In the genomic region with DNA sequence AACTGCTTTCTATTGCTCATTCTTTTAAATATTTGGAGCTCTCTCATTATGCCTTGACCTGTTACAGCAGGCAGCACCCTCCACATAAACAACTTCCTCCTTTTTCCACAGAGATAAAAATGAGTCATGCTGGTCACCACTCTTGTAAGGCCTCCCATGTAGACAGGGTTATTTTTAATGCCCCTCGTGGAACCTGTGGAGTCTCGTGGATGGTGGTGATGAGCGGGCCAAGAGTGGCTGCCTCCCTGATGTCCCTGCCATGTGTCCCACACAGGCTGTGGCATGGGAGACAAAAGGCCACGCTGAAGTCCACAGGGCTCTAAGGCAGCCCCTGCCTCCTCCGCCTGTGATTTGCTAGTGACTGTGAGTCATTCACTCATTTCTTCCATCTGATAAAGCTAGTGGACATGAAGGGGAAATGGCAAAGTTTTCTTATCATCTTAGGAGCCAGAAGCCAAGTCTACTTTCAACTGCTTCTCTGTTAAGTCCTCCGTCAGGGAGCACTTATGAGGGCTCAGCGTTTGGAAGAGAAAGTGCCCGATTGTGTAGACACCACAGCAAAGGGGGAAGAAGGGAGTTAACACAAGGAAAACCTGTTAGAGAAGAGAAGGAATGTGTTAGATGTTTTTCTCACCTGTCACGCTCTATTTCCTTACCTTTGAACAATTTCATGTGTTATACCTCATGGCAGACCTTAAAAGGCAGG, we compare ENCODE assay signal across 1 cellular context.
A peak's percentile ranks its signal among the peaks of the same experiment; 100 is the strongest.
TF ChIP-seq lines count a peak whose summit lies in the region.

No MANE protein-coding gene starts in this region.

TF ChIP-seq in K562, 482 proteins besides CTCF, POLR2A, EP300 and RAD21 (continued from another document and continues in another):
- TF ChIP-seq, protein P1, sequence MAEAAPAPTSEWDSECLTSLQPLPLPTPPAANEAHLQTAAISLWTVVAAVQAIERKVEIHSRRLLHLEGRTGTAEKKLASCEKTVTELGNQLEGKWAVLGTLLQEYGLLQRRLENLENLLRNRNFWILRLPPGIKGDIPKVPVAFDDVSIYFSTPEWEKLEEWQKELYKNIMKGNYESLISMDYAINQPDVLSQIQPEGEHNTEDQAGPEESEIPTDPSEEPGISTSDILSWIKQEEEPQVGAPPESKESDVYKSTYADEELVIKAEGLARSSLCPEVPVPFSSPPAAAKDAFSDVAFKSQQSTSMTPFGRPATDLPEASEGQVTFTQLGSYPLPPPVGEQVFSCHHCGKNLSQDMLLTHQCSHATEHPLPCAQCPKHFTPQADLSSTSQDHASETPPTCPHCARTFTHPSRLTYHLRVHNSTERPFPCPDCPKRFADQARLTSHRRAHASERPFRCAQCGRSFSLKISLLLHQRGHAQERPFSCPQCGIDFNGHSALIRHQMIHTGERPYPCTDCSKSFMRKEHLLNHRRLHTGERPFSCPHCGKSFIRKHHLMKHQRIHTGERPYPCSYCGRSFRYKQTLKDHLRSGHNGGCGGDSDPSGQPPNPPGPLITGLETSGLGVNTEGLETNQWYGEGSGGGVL (CRISPR knock-in tag; IDR thresholded peaks at IDR 0.05) = no peak
- TF ChIP-seq MXI1 (IDR thresholded peaks at IDR 0.05; ENCODE audit: low read depth, low read length) (no peak), CTBP1 (IDR thresholded peaks at IDR 0.05; ENCODE audit: borderline replicate concordance) (peak; percentile 91; the same call in 1 of the 2 replicates), PURB (CRISPR knock-in tag; IDR thresholded peaks at IDR 0.05; ENCODE audit: low read depth) (no peak), KLF10 (CRISPR knock-in tag; IDR thresholded peaks at IDR 0.05) (no peak), RBFOX2 (IDR thresholded peaks at IDR 0.05; ENCODE audit: low read depth, low read length) (peak; percentile 71), ZNF764 (CRISPR knock-in tag; IDR thresholded peaks at IDR 0.05; ENCODE audit: low read depth) (no peak), ZBTB11 (CRISPR knock-in tag; IDR thresholded peaks at IDR 0.05) (0 out of 6 replicates have a peak, but pooled peaks of 1 of the 3 experiments have one; percentile 25), E4F1 (CRISPR knock-in tag; IDR thresholded peaks at IDR 0.05; ENCODE audit: borderline replicate concordance) (no peak), ZFPM2 (CRISPR knock-in tag; IDR thresholded peaks at IDR 0.05) (no peak), ZBTB1 (CRISPR knock-in tag; IDR thresholded peaks at IDR 0.05; ENCODE audit: borderline replicate concordance, low read depth) (no peak), SUPT5H (IDR thresholded peaks at IDR 0.05) (peak; percentile 72), ZNF408 (CRISPR knock-in tag; IDR thresholded peaks at IDR 0.05; ENCODE audit: low read depth) (no peak), PYGO2 (tag; IDR thresholded peaks at IDR 0.05) (no peak), ZBTB17 (CRISPR knock-in tag; IDR thresholded peaks at IDR 0.05) (peak; percentile 65; the same call in 1 of the 2 replicates), EZH2 (IDR thresholded peaks at IDR 0.05; ENCODE audit: borderline replicate concordance, low read depth, low read length) (no peak), TCF3 (CRISPR knock-in tag; IDR thresholded peaks at IDR 0.05) (peak; percentile 65), KLF6 (CRISPR knock-in tag; IDR thresholded peaks at IDR 0.05; ENCODE audit: borderline replicate concordance) (no peak), ZNF695 (CRISPR knock-in tag; IDR thresholded peaks at IDR 0.05) (no peak), ILF3 (IDR thresholded peaks at IDR 0.05; ENCODE audit: borderline replicate concordance) (0 out of 2 replicates have a peak, but pooled peaks have one; percentile 38), RAD51 (IDR thresholded peaks at IDR 0.05; ENCODE audit: borderline replicate concordance, low read depth) (no peak), CCNT2 (IDR thresholded peaks at IDR 0.05; ENCODE audit: borderline replicate concordance, extremely low read depth, insufficient read length, low read depth, low read length) (peak; percentile 70), PHB2 (IDR thresholded peaks at IDR 0.05; ENCODE audit: low read depth) (no peak), ZNF79 (CRISPR knock-in tag; IDR thresholded peaks at IDR 0.05; ENCODE audit: low read depth) (no peak), SAFB2 (IDR thresholded peaks at IDR 0.05; ENCODE audit: borderline replicate concordance, low read depth, low read length, severe bottlenecking) (no peak), ZNF311 (CRISPR knock-in tag; IDR thresholded peaks at IDR 0.05) (no peak), GATA2 (CRISPR knock-in tag; IDR thresholded peaks at IDR 0.05) (peak; percentile 63; the same call in 1 of the 2 replicates), CREB3 (tag; conservative IDR thresholded peaks at IDR 0.05; ENCODE audit: low read depth) (0 out of 2 replicates have a peak, but pooled peaks have one; percentile 45), SP1 (CRISPR knock-in tag; IDR thresholded peaks at IDR 0.05) (no peak; the same call in 1 of the 2 replicates), TARDBP (IDR thresholded peaks at IDR 0.05) (peak; percentile 92; the same call in 1 of the 2 replicates), RHOXF2B (CRISPR knock-in tag; conservative IDR thresholded peaks at IDR 0.05) (no peak), PML (IDR thresholded peaks at IDR 0.05; ENCODE audit: low read length) (no peak; the same call in 1 of the 2 replicates), AFF4 (CRISPR knock-in tag; IDR thresholded peaks at IDR 0.05) (peak; percentile 39; the same call in 1 of the 2 replicates)
- TF ChIP-seq, protein P2, sequence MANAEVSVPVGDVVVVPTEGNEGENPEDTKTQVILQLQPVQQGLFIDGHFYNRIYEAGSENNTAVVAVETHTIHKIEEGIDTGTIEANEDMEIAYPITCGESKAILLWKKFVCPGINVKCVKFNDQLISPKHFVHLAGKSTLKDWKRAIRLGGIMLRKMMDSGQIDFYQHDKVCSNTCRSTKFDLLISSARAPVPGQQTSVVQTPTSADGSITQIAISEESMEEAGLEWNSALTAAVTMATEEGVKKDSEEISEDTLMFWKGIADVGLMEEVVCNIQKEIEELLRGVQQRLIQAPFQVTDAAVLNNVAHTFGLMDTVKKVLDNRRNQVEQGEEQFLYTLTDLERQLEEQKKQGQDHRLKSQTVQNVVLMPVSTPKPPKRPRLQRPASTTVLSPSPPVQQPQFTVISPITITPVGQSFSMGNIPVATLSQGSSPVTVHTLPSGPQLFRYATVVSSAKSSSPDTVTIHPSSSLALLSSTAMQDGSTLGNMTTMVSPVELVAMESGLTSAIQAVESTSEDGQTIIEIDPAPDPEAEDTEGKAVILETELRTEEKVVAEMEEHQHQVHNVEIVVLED (CRISPR knock-in tag; IDR thresholded peaks at IDR 0.05) = no peak
- TF ChIP-seq, protein P3, sequence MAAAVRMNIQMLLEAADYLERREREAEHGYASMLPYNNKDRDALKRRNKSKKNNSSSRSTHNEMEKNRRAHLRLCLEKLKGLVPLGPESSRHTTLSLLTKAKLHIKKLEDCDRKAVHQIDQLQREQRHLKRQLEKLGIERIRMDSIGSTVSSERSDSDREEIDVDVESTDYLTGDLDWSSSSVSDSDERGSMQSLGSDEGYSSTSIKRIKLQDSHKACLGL (CRISPR knock-in tag; IDR thresholded peaks at IDR 0.05; ENCODE audit: borderline replicate concordance, poor library complexity, severe bottlenecking) = no peak
- TF ChIP-seq, protein P4, sequence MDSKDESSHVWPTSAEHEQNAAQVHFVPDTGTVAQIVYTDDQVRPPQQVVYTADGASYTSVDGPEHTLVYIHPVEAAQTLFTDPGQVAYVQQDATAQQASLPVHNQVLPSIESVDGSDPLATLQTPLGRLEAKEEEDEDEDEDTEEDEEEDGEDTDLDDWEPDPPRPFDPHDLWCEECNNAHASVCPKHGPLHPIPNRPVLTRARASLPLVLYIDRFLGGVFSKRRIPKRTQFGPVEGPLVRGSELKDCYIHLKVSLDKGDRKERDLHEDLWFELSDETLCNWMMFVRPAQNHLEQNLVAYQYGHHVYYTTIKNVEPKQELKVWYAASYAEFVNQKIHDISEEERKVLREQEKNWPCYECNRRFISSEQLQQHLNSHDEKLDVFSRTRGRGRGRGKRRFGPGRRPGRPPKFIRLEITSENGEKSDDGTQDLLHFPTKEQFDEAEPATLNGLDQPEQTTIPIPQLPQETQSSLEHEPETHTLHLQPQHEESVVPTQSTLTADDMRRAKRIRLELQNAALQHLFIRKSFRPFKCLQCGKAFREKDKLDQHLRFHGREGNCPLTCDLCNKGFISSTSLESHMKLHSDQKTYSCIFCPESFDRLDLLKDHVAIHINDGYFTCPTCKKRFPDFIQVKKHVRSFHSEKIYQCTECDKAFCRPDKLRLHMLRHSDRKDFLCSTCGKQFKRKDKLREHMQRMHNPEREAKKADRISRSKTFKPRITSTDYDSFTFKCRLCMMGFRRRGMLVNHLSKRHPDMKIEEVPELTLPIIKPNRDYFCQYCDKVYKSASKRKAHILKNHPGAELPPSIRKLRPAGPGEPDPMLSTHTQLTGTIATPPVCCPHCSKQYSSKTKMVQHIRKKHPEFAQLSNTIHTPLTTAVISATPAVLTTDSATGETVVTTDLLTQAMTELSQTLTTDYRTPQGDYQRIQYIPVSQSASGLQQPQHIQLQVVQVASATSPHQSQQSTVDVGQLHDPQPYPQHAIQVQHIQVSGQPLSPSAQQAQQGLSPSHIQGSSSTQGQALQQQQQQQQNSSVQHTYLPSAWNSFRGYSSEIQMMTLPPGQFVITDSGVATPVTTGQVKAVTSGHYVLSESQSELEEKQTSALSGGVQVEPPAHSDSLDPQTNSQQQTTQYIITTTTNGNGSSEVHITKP (IDR thresholded peaks at IDR 0.05; ENCODE audit: partially characterized antibody) = peak; percentile 35
